Comparison of ENCODE assay signal across 24 cellular contexts in the genomic region with DNA sequence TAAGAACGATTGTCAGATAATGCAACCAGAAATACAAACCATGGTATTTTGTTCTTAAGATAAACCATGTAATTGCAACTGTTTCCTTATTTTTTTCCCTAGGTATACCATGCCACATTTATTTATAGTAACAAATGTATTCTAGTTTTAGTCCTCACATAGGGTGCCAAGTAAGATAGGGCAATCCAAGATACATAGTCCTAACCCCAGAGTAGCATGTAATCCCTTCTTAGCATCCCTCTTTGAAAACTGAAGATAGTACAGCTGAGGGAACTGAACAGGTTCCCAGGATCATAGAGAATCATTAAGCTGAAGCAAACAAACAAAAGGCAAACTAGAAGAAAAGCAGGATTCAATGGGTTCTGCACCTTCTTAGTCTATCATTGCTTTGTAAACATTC. TPM values are rescaled to one million over a fixed set of nuclear protein-coding genes. Genes with fewer than 3 reads are reported as not detected.
"Had no signal": no experiment of that assay in that cellular context is flagged by ENCODE, and none has a peak within 500 bp of the region (broad histone marks: within the 10 kb centered on the region; RNA-seq: fewer than 3 reads in every experiment).

No MANE protein-coding gene starts in this region.

- H3K4me3 Mint-ChIP-seq: activated T-cell treated with anti-CD3 and anti-CD28 coated beads, Interleukin-2, amount 50 U/mL, for 72 hours; brain; neural crest cell; T-helper 17 cell had no signal

- H3K27ac ChIP-seq: foreskin keratinocyte, hepatocyte, lower lobe of right lung, tibial artery had no signal

- H3K27me3 Mint-ChIP-seq: brain, progenitor cell of endocrine pancreas, T-helper 17 cell had no signal

- FAIRE-seq: colon, islet of Langerhans, urothelium cell line had no signal

- H3K9me3 ChIP-seq: lower lobe of right lung, tibial artery had no signal

- H3K4me1 Mint-ChIP-seq: brain, neural crest cell had no signal

- H3K79me2 ChIP-seq: hepatocyte had no signal

- H3K4me3 ChIP-seq: dorsolateral prefrontal cortex, hepatocyte, lower lobe of right lung, tibial artery had no signal

- DNase-seq: activated CD8-positive, alpha-beta memory T cell treated with anti-CD3 and anti-CD28 coated beads, Interleukin-2, amount 50 U/mL, for 4 hours; activated gamma-delta T cell; activated T-cell treated with anti-CD3 and anti-CD28 coated beads, Interleukin-2, amount 50 U/mL, for 72 hours; anterior cingulate cortex; caudate nucleus; dorsolateral prefrontal cortex; foreskin keratinocyte; left cardiac atrium; lower lobe of right lung; stimulated activated CD4-positive, alpha-beta T cell treated with anti-CD3 and anti-CD28 coated beads, Interleukin-2, amount 100 ng/mL, for 24 hours; stimulated activated naive CD8-positive, alpha-beta T cell treated with anti-CD3 and anti-CD28 coated beads, Interleukin-15, Interleukin-2, amounts not matched to agents 100 U/mL and 50 U/mL, for 24 hours; substantia nigra; T-helper 17 cell; tibial artery had no signal

- H3K4me1 ChIP-seq: foreskin keratinocyte, tibial artery had no signal

- H3K9me3 Mint-ChIP-seq: activated T-cell treated with anti-CD3 and anti-CD28 coated beads, Interleukin-2, amount 50 U/mL, for 72 hours; brain; neural crest cell had no signal

- H3K27me3 ChIP-seq: dorsolateral prefrontal cortex, foreskin keratinocyte, hepatocyte, tibial artery had no signal

- H2AFZ ChIP-seq: hepatocyte had no signal

- H3K4me2 ChIP-seq: hepatocyte had no signal

- ATAC-seq: activated T-cell treated with anti-CD3 and anti-CD28 coated beads, Interleukin-2, amount 50 U/mL, for 72 hours; foreskin keratinocyte; left cardiac atrium; lower lobe of right lung; stimulated activated naive CD8-positive, alpha-beta T cell treated with anti-CD3 and anti-CD28 coated beads, Interleukin-15, Interleukin-2, amounts not matched to agents 100 U/mL and 50 U/mL, for 24 hours; T-helper 17 cell had no signal

- H3K27ac Mint-ChIP-seq: progenitor cell of endocrine pancreas had no signal

RNA-seq across cellular contexts. Expression of a gene that starts 41.3 kb away (rescaled TPM):
- total RNA-seq: epithelial cell of proximal tubule, fibroblast of lung, foreskin keratinocyte, mesenteric fat pad, neural crest cell, progenitor cell of endocrine pancreas had no signal
- polyA plus RNA-seq: fibroblast of lung, foreskin keratinocyte, hepatocyte had no signal
